24 cellular contexts compared by ENCODE assay signal in the genomic region with DNA sequence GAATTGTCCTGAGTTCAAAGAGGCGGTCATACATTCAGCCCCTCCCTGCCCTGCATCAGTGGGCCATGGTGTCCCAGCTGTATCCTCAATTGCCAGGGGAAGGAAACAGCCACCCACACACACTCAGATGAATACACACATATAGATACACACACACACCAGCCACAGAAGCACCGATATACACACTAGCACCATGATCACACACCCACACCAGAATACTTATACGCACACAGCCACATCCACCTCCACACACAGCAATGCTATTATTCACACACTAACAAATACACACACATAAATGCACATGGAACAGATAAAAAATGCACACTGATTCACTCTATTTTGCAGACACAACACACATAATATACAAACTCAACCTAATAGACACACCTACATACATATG.
"Had no signal": no experiment of that assay in that cellular context is flagged by ENCODE, and none has a peak within 500 bp of the region (broad histone marks: within the 10 kb centered on the region; RNA-seq: fewer than 3 reads in every experiment).

No MANE protein-coding gene starts in this region.

- H3K36me3 Mint-ChIP-seq: activated naive CD4-positive, alpha-beta T cell treated with anti-CD3 and anti-CD28 coated beads, Interleukin-2, amount 10 ng/mL, durations not matched to agents 7 days and 5 days; mesothelial cell of epicardium had no signal

- H3K4me1 ChIP-seq: uterus had no signal

- H3K9me3 ChIP-seq: right lobe of liver, suprapubic skin, uterus had no signal

- H3K27ac ChIP-seq: cardiac muscle cell, right lobe of liver, skin epidermis, stomach, suprapubic skin, uterus had no signal

- ATAC-seq: esophagus mucosa; left ventricle myocardium superior; right lobe of liver; stimulated activated effector memory CD8-positive, alpha-beta T cell treated with anti-CD3 and anti-CD28 coated beads, Interleukin-12 subunit alpha, Interleukin-12 subunit beta, amount 100 ng/mL, for 72 hours had no signal

- H3K4me3 Mint-ChIP-seq: activated CD4-positive, alpha-beta memory T cell treated with anti-CD3 and anti-CD28 coated beads, Interleukin-2, amount 10 ng/mL, durations not matched to agents 7 days and 5 days; activated naive CD4-positive, alpha-beta T cell treated with anti-CD3 and anti-CD28 coated beads, Interleukin-2, amount 10 ng/mL, durations not matched to agents 7 days and 5 days; mesothelial cell of epicardium; nephron; stimulated activated effector memory CD8-positive, alpha-beta T cell treated with anti-CD3 and anti-CD28 coated beads, Interleukin-12 subunit alpha, Interleukin-12 subunit beta, amount 100 ng/mL, for 72 hours had no signal

- H3K4me3 ChIP-seq: cardiac muscle cell, right lobe of liver, skin epidermis, stomach, suprapubic skin, uterus had no signal

- DNase-seq: activated CD4-positive, alpha-beta memory T cell treated with anti-CD3 and anti-CD28 coated beads, Interleukin-2, amount 10 ng/mL, durations not matched to agents 7 days and 5 days; activated CD4-positive, alpha-beta T cell treated with anti-CD3 and anti-CD28 coated beads for 48 hours; activated effector memory CD4-positive, alpha-beta T cell treated with anti-CD3 and anti-CD28 coated beads, Interleukin-2, amount 50 U/mL, for 16 hours; activated naive CD4-positive, alpha-beta T cell treated with anti-CD3 and anti-CD28 coated beads, Interleukin-2, amount 10 ng/mL, durations not matched to agents 7 days and 5 days; activated T-cell treated with anti-CD3 and anti-CD28 coated beads for 4 hours; amygdala; cortex of kidney; effector CD4-positive, alpha-beta T cell; hippocampal formation; left ventricle myocardium superior; mammary epithelial cell; occipital lobe; right lobe of liver; stimulated activated CD4-positive, alpha-beta T cell treated with anti-CD3 and anti-CD28 coated beads, Interleukin-2, amount 100 ng/mL, for 24 hours; stomach; trophoblast cell; uterus had no signal

- H3K9me3 Mint-ChIP-seq: activated CD4-positive, alpha-beta memory T cell treated with anti-CD3 and anti-CD28 coated beads, Interleukin-2, amount 10 ng/mL, durations not matched to agents 7 days and 5 days; activated naive CD4-positive, alpha-beta T cell treated with anti-CD3 and anti-CD28 coated beads, Interleukin-2, amount 10 ng/mL, durations not matched to agents 7 days and 5 days; mesothelial cell of epicardium; nephron; stimulated activated effector memory CD8-positive, alpha-beta T cell treated with anti-CD3 and anti-CD28 coated beads, Interleukin-12 subunit alpha, Interleukin-12 subunit beta, amount 100 ng/mL, for 72 hours had no signal

- H3K27ac Mint-ChIP-seq: activated CD4-positive, alpha-beta memory T cell treated with anti-CD3 and anti-CD28 coated beads, Interleukin-2, amount 10 ng/mL, durations not matched to agents 7 days and 5 days; activated naive CD4-positive, alpha-beta T cell treated with anti-CD3 and anti-CD28 coated beads, Interleukin-2, amount 10 ng/mL, durations not matched to agents 7 days and 5 days; mesothelial cell of epicardium; nephron; stimulated activated effector memory CD8-positive, alpha-beta T cell treated with anti-CD3 and anti-CD28 coated beads, Interleukin-12 subunit alpha, Interleukin-12 subunit beta, amount 100 ng/mL, for 72 hours had no signal

- H3K36me3 ChIP-seq: cardiac muscle cell, right lobe of liver, stomach, suprapubic skin, uterus had no signal

- H3K4me1 Mint-ChIP-seq: nephron had no signal
